In the genomic region with DNA sequence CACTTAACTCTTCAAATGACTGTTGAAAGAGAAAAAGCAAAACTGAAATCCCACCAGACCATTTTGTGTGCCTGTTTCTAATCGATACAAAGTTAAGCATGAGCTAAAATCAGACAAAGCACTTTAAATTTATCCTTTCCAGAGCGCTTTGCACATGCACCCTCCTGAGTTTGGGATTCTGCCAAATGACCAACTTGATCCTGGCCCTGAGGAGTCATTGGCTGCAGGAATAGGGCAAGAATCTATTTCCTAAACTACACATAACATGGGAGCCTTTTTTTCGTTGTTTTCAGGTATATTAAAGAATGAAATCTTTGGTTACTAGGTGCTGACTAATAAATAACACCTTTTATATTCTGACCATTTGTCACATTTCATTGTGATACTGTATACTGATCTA, we compare ENCODE assay signal across 1 cellular context.
TF ChIP-seq lines count a peak whose summit lies in the region.

No MANE protein-coding gene starts in this region.

TF ChIP-seq in HepG2, 621 proteins besides CTCF, POLR2A, EP300 and RAD21 (continued from another document):
- TF ChIP-seq, protein P1, sequence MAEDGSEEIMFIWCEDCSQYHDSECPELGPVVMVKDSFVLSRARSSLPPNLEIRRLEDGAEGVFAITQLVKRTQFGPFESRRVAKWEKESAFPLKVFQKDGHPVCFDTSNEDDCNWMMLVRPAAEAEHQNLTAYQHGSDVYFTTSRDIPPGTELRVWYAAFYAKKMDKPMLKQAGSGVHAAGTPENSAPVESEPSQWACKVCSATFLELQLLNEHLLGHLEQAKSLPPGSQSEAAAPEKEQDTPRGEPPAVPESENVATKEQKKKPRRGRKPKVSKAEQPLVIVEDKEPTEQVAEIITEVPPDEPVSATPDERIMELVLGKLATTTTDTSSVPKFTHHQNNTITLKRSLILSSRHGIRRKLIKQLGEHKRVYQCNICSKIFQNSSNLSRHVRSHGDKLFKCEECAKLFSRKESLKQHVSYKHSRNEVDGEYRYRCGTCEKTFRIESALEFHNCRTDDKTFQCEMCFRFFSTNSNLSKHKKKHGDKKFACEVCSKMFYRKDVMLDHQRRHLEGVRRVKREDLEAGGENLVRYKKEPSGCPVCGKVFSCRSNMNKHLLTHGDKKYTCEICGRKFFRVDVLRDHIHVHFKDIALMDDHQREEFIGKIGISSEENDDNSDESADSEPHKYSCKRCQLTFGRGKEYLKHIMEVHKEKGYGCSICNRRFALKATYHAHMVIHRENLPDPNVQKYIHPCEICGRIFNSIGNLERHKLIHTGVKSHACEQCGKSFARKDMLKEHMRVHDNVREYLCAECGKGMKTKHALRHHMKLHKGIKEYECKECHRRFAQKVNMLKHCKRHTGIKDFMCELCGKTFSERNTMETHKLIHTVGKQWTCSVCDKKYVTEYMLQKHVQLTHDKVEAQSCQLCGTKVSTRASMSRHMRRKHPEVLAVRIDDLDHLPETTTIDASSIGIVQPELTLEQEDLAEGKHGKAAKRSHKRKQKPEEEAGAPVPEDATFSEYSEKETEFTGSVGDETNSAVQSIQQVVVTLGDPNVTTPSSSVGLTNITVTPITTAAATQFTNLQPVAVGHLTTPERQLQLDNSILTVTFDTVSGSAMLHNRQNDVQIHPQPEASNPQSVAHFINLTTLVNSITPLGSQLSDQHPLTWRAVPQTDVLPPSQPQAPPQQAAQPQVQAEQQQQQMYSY (CRISPR knock-in tag; IDR thresholded peaks at IDR 0.05) = no peak
- TF ChIP-seq, protein P2, sequence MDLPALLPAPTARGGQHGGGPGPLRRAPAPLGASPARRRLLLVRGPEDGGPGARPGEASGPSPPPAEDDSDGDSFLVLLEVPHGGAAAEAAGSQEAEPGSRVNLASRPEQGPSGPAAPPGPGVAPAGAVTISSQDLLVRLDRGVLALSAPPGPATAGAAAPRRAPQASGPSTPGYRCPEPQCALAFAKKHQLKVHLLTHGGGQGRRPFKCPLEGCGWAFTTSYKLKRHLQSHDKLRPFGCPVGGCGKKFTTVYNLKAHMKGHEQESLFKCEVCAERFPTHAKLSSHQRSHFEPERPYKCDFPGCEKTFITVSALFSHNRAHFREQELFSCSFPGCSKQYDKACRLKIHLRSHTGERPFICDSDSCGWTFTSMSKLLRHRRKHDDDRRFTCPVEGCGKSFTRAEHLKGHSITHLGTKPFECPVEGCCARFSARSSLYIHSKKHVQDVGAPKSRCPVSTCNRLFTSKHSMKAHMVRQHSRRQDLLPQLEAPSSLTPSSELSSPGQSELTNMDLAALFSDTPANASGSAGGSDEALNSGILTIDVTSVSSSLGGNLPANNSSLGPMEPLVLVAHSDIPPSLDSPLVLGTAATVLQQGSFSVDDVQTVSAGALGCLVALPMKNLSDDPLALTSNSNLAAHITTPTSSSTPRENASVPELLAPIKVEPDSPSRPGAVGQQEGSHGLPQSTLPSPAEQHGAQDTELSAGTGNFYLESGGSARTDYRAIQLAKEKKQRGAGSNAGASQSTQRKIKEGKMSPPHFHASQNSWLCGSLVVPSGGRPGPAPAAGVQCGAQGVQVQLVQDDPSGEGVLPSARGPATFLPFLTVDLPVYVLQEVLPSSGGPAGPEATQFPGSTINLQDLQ (CRISPR knock-in tag; IDR thresholded peaks at IDR 0.05) = no peak
- no peak for TF ChIP-seq ATF7-NPFF (CRISPR knock-in tag; IDR thresholded peaks at IDR 0.05; ENCODE audit: low read depth)
- no peak for TF ChIP-seq SALL2 (CRISPR knock-in tag; IDR thresholded peaks at IDR 0.05)
- no peak for TF ChIP-seq ZFY (CRISPR knock-in tag; IDR thresholded peaks at IDR 0.05)
- no peak for TF ChIP-seq SMARCC2 (IDR thresholded peaks at IDR 0.05)
